In the genomic region with DNA sequence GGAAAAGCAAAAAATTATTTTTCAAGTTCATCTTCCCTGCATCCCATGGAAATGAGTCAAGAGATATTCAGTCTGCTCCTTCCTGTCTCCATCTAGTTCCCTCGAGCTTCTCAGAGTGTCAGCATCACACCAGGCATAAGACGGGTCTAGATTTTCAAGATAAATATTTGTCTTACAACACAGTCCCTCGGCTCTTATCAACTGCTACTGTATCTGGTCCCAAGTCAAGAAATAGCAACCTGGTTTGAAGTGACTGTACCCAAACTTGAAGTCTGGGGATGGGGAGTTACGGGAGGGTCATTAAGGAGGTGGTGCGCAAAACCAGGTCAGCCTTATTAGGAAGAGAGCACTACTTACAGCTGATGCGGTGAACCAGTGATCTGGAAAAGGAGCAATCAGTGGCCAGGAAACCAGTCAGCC, we compare ENCODE assay signal across 13 cellular contexts. TPM values are rescaled to one million over a fixed set of nuclear protein-coding genes. Genes with fewer than 3 reads are reported as not detected.
DNase-seq lines count a peak whose midpoint lies in the region; ATAC-seq and TF ChIP-seq lines count a peak whose summit lies in the region.
"Had no signal": no experiment of that assay in that cellular context is flagged by ENCODE, and none has a peak within 500 bp of the region (broad histone marks: within the 10 kb centered on the region; RNA-seq: fewer than 3 reads in every experiment).

No MANE protein-coding gene starts in this region.

- H3K4me1 ChIP-seq in GM23248 (ENCODE audit: insufficient read depth), result peaks cover 22% of the 10 kb centered on the region
- peaks cover 10% of the 10 kb centered on the region for H3K4me1 ChIP-seq in fibroblast of lung (ENCODE audit: control insufficient read depth, extremely low read depth, insufficient read depth, low read length)
- H3K4me1 ChIP-seq in trophoblast cell (ENCODE audit: control insufficient read depth in 1 of 2, insufficient read depth in 2 of 2, low read length in 2 of 2), result peaks cover 32 to 43% of the 10 kb centered on the region in 2 experiments

- no peaks in the 10 kb centered on the region for H3K9me3 ChIP-seq in GM23248 (ENCODE audit: low read depth)
- H3K9me3 ChIP-seq in fibroblast of lung (ENCODE audit: control insufficient read depth, insufficient read depth, low read depth, low read length), result no peaks in the 10 kb centered on the region
- H3K9me3 ChIP-seq in trophoblast cell (ENCODE audit: insufficient read depth, low read depth, low read length), result no peaks in the 10 kb centered on the region

- ATAC-seq in HG03135 (IDR thresholded peaks at IDR 0.05; ENCODE audit: unreplicated experiment), result no peak
- no peak for ATAC-seq in left cardiac atrium

- H3K79me2 ChIP-seq in GM23248 (ENCODE audit: insufficient read depth) (peaks cover 93% of the 10 kb centered on the region), fibroblast of lung (ENCODE audit: control insufficient read depth, insufficient read depth, low read length) (peaks cover 29% of the 10 kb centered on the region), trophoblast cell (ENCODE audit: control insufficient read depth, insufficient read depth, low read length, poor library complexity) (peaks cover 8% of the 10 kb centered on the region)

- peaks cover 29% of the 10 kb centered on the region for H3K79me1 ChIP-seq in trophoblast cell (ENCODE audit: low read length)

- no peaks in the 10 kb centered on the region for H3K9me2 ChIP-seq in GM23248 (ENCODE audit: insufficient read depth)

- H3K4me2 ChIP-seq in GM23248 (ENCODE audit: unreplicated experiment), result no peak overlapping the region
- peak overlapping the region; percentile 0 for H3K4me2 ChIP-seq in fibroblast of lung (ENCODE audit: extremely low read depth, insufficient read depth, low read length)
- H3K4me2 ChIP-seq in trophoblast cell (ENCODE audit: low read length), result peak overlapping the region; percentile 14

- H4K91ac ChIP-seq in trophoblast cell (ENCODE audit: low read depth, low read length), result peak overlapping the region; percentile 56

- peak overlapping the region; percentile 42 for H3K4ac ChIP-seq in trophoblast cell (ENCODE audit: low read depth, low read length)

- H4K20me1 ChIP-seq in GM23248 (ENCODE audit: insufficient read depth) (no peaks in the 10 kb centered on the region), fibroblast of lung (ENCODE audit: control insufficient read depth, extremely low read depth, insufficient read depth, low read length) (no peaks in the 10 kb centered on the region)

- H3K36me3 ChIP-seq in GM23248 (ENCODE audit: low read depth), result no peaks in the 10 kb centered on the region
- H3K36me3 ChIP-seq in fibroblast of lung (ENCODE audit: control insufficient read depth, insufficient read depth, low read length), result no peaks in the 10 kb centered on the region
- H3K36me3 ChIP-seq in trophoblast cell (ENCODE audit: control insufficient read depth in 1 of 2, insufficient read depth in 2 of 2, low read length in 2 of 2), result no peaks in the 10 kb centered on the region

- H4K8ac ChIP-seq in trophoblast cell (ENCODE audit: low read depth, low read length), result peak overlapping the region; percentile 39

- H2AK5ac ChIP-seq in trophoblast cell (ENCODE audit: low read length), result no peak overlapping the region

- peak overlapping the region; percentile 70 for H2BK5ac ChIP-seq in trophoblast cell (ENCODE audit: low read depth, low read length, poor library complexity)

- no peak overlapping the region for H4K12ac ChIP-seq in trophoblast cell (ENCODE audit: low read depth, low read length)

- H3F3A ChIP-seq in GM23248 (ENCODE audit: insufficient read depth), result peaks cover 23% of the 10 kb centered on the region

- H2BK12ac ChIP-seq in trophoblast cell (ENCODE audit: low read length), result peak overlapping the region; percentile 74

- no peak overlapping the region for H2BK120ac ChIP-seq in trophoblast cell (ENCODE audit: insufficient read depth, low read length, poor library complexity)

- intact Hi-C loops in left cardiac atrium (cut with DNase I), result no loop called here

- H3K9ac ChIP-seq in GM23248, result peak overlapping the region; percentile 34; the same call in 1 of the 2 replicates
- no peak overlapping the region for H3K9ac ChIP-seq in fibroblast of lung (ENCODE audit: insufficient read depth, low read length)
- no peak overlapping the region for H3K9ac ChIP-seq in trophoblast cell (ENCODE audit: low read length)

- DNase-seq in GM23248, result peak; percentile 52
- peak; percentile 39 to 81 for DNase-seq in fibroblast of lung (ENCODE audit: low read depth in 2 of 2)
- peak; percentile 50 to 76 for DNase-seq in trophoblast cell
- no peak for DNase-seq in cerebellar nuclear complex (lab: John Stamatoyannopoulos, UW)
- DNase-seq in NCI-H510A (lab: John Stamatoyannopoulos, UW), result no peak
- DNase-seq in left cardiac atrium, result no peak
- DNase-seq: activated CD4-positive, alpha-beta T cell treated with anti-CD3 and anti-CD28 coated beads, Interleukin-2, amount 50 U/mL, for 4 hours; glutamatergic neuron; naive B cell; NCI-H2171 treated with DMSO at 0.1 percent for 48 hours; SHP77 treated with DMSO at 0.1 percent for 48 hours had no signal

- H3K18ac ChIP-seq in trophoblast cell (ENCODE audit: low read length), result peak overlapping the region; percentile 50

- H2AFZ ChIP-seq in GM23248 (peak overlapping the region; percentile 28), fibroblast of lung (ENCODE audit: low read length) (no peak overlapping the region), trophoblast cell (ENCODE audit: insufficient read depth, low read length, poor library complexity) (no peak overlapping the region)

- H3K4me3 ChIP-seq in GM23248, result no peak overlapping the region
- no peak overlapping the region for H3K4me3 ChIP-seq in fibroblast of lung (replicated peaks in 1 of 4; ENCODE audit: control extremely low read depth in 1 of 4, insufficient read depth in 1 of 4, low read depth in 3 of 4, low read length in 4 of 4)
- H3K4me3 ChIP-seq in trophoblast cell (ENCODE audit: low read depth, low read length), result no peak overlapping the region

- H3K14ac ChIP-seq in trophoblast cell (ENCODE audit: low read length), result no peak overlapping the region

- TF ChIP-seq CTCF in VCaP (conservative IDR thresholded peaks at IDR 0.05) (no peak), fibroblast of lung (conservative IDR thresholded peaks at IDR 0.05 in 1 of 2, IDR thresholded peaks at IDR 0.05 in 1 of 2; ENCODE audit: low read depth in 1 of 2, low read length in 2 of 2) (no peak)

- in situ Hi-C loops in GM23248 (cut with MboI), result no loop called here

- no peak overlapping the region for H3K23ac ChIP-seq in trophoblast cell (ENCODE audit: low read length)

- H3K27ac ChIP-seq in GM23248 (peak overlapping the region; percentile 55), VCaP (peak overlapping the region; percentile 95), fibroblast of lung (ENCODE audit: insufficient read depth, low read length) (peak overlapping the region; percentile 28), trophoblast cell (ENCODE audit: low read depth, low read length) (peak overlapping the region; percentile 65)

- H3K27me3 ChIP-seq in GM23248 (replicated peaks; ENCODE audit: insufficient read depth), result no peaks in the 10 kb centered on the region
- H3K27me3 ChIP-seq in fibroblast of lung (ENCODE audit: control insufficient read depth, insufficient read depth, low read length), result no peaks in the 10 kb centered on the region
- no peaks in the 10 kb centered on the region for H3K27me3 ChIP-seq in trophoblast cell (ENCODE audit: insufficient read depth, low read length)

- WGBS in GM23248 (ENCODE audit: low coverage in 1 of 2, low lambda C conversion rate in 2 of 2, missing lambda C conversion rate in 2 of 2), 2 experiments, result 59 to 66% methylated on average over 6 of the region's 6 CpGs
- no CpG with 5 or more reads among the region's 6 CpGs for WGBS in trophoblast cell (ENCODE audit: extremely low coverage, insufficient coverage, insufficient read length)

RNA-seq across cellular contexts. Expression of a gene that starts 29.8 kb away (rescaled TPM):
- 10.2 and 14.3 TPM in 2 replicates for total RNA-seq in GM23248 (2014; rRNA removed; shearing (Covaris generic))
- polyA plus RNA-seq in GM23248 (2016; fragmentation: Nextera tagmentation; extraction: Ambion mirVana), result 12.1 and 12.4 TPM in 2 replicates
- total RNA-seq in fibroblast of lung, result 7.4 and 13.0 TPM in 2 replicates
- polyA plus RNA-seq in fibroblast of lung, result 12.6 and 17.6 TPM in 2 replicates
- polyA plus RNA-seq in fibroblast of lung (2012), result 12.3 and 14.2 TPM in 2 replicates
- 8.4 and 14.3 TPM in 2 replicates for polyA minus RNA-seq in fibroblast of lung (ENCODE audit: low replicate concordance)
- 44.5 and 45.1 TPM in 2 replicates for polyA plus RNA-seq in trophoblast cell (2013)
- 10 to 100 TPM; 22.6 to 27.5 TPM for total RNA-seq in left cardiac atrium

Comparison
In these comparisons a context has a peak if more than half of its experiments do, and no peak if none do; other contexts are left out.
1. DNase-seq: peak in GM23248 (single experiment), fibroblast of lung (2 of 2) and trophoblast cell (2 of 2); none in cerebellar nuclear complex (0 of 2), NCI-H510A (single experiment) and left cardiac atrium (single experiment).
2. H3K27ac ChIP-seq: peak in every context shown above with its lines; median percentile 95 in VCaP; 65 in trophoblast cell; 55 in GM23248; 28 in fibroblast of lung.